In the genomic region with DNA sequence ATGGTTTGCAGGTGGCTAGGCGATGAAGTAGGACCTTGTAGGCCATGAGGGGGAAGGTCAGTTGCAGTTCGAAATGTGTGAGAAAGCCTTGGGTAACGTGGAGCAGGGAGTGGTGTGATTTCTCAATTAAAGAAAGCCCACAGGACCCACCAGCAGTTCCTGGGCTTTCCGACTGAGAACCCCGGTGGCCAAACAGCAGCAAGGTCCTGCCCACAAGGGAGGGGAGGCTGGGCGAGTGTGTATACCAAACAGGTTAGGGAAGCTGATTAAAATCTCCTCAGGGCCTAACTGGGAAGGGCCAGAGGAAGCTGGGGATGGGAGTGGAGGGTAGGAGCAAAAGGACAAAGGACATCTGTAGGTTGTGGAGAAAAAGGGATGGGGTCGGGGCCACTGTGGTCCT, we compare ENCODE assay signal across 15 cellular contexts. TPM values are rescaled to one million over a fixed set of nuclear protein-coding genes. Genes with fewer than 3 reads are reported as not detected.
DNase-seq lines count a peak whose midpoint lies in the region; ATAC-seq and TF ChIP-seq lines count a peak whose summit lies in the region.
"Had no signal": no experiment of that assay in that cellular context is flagged by ENCODE, and none has a peak within 500 bp of the region (broad histone marks: within the 10 kb centered on the region; RNA-seq: fewer than 3 reads in every experiment).

No MANE protein-coding gene starts in this region.

- H3K9me3 ChIP-seq in lower lobe of right lung (no peaks in the 10 kb centered on the region), neuronal stem cell (replicated peaks in 1 of 2; ENCODE audit: control insufficient read depth in 2 of 2, insufficient read depth in 1 of 2, low read depth in 1 of 2, low read length in 2 of 2) (no peaks in the 10 kb centered on the region)
- H3K9me3 ChIP-seq: body of pancreas had no signal

- intact Hi-C loops in natural killer cell (cut with micrococcal nuclease) (no loop called here), lower lobe of right lung (cut with DNase I) (no loop called here)

- H3K36me3 ChIP-seq in lower lobe of right lung (peaks cover 35% of the 10 kb centered on the region), urinary bladder (ENCODE audit: insufficient read depth) (no peaks in the 10 kb centered on the region), neuronal stem cell (replicated peaks in 1 of 2; ENCODE audit: control insufficient read depth in 2 of 2, insufficient read depth in 2 of 2, low read length in 2 of 2) (peaks cover 7 to 49% of the 10 kb centered on the region in 2 donors)

- no peaks in the 10 kb centered on the region for H3K36me3 Mint-ChIP-seq in natural killer cell treated with Interleukin-12 subunit alpha and Interleukin-12 subunit beta and Interleukin-15 and Interleukin-18, amount 100 ng/mL, for 72 hours
- H3K36me3 Mint-ChIP-seq in natural killer cell (no peaks in the 10 kb centered on the region), WTC11 (peaks cover 10% of the 10 kb centered on the region; the same call in 1 of the 2 replicates)

- H4K8ac ChIP-seq in neuronal stem cell (ENCODE audit: low read depth, low read length), result no peak overlapping the region

- no peak for DNase-seq in natural killer cell treated with Interleukin-12 subunit alpha and Interleukin-12 subunit beta and Interleukin-15 and Interleukin-18, amount 100 ng/mL, for 72 hours (ENCODE audit: low spot score)
- DNase-seq in natural killer cell, result no peak
- no peak for DNase-seq in WTC11 (ENCODE audit: low spot score)
- DNase-seq in lower lobe of right lung, result peak; percentile 64
- DNase-seq in GM13977 (ENCODE audit: low spot score), result no peak
- DNase-seq in neuronal stem cell (ENCODE audit: low spot score), result no peak
- DNase-seq: activated CD8-positive, alpha-beta memory T cell treated with anti-CD3 and anti-CD28 coated beads, Interleukin-2, amount 50 U/mL, for 4 hours; NCI-H187 treated with DMSO at 0.1 percent for 48 hours; NK-92 treated with Interleukin-12 subunit alpha and Interleukin-12 subunit beta, amount 100 ng/mL, for 24 hours; small intestine; T-cell had no signal

- no peak for TF ChIP-seq CTCF in natural killer cell (IDR thresholded peaks at IDR 0.05)
- TF ChIP-seq CTCF in WTC11 (IDR thresholded peaks at IDR 0.05), result no peak
- TF ChIP-seq CTCF in lower lobe of right lung (IDR thresholded peaks at IDR 0.05), result no peak
- TF ChIP-seq CTCF in GM13977 (IDR thresholded peaks at IDR 0.05; ENCODE audit: extremely low read depth, insufficient read depth, missing control alignments), result no peak

- no peak overlapping the region for H2BK5ac ChIP-seq in neuronal stem cell (ENCODE audit: low read length)

- no peak overlapping the region for H3K9ac ChIP-seq in neuronal stem cell (ENCODE audit: low read depth, low read length, poor library complexity)

- no peak overlapping the region for H2BK120ac ChIP-seq in neuronal stem cell (ENCODE audit: low read depth, low read length)

- peak overlapping the region; percentile 11 for H3K4me3 ChIP-seq in lower lobe of right lung
- H3K4me3 ChIP-seq in urinary bladder (ENCODE audit: low read depth, low read length), result no peak overlapping the region
- no peak overlapping the region for H3K4me3 ChIP-seq in neuronal stem cell (ENCODE audit: low read length in 2 of 2)
- H3K4me3 ChIP-seq: body of pancreas had no signal

- peaks cover 11% of the 10 kb centered on the region for H3K79me1 ChIP-seq in neuronal stem cell (ENCODE audit: low read depth, low read length)

- H3K9me3 Mint-ChIP-seq in natural killer cell treated with Interleukin-12 subunit alpha and Interleukin-12 subunit beta and Interleukin-15 and Interleukin-18, amount 100 ng/mL, for 72 hours, result no peaks in the 10 kb centered on the region
- H3K9me3 Mint-ChIP-seq in natural killer cell (no peaks in the 10 kb centered on the region), WTC11 (no peaks in the 10 kb centered on the region)
- H3K9me3 Mint-ChIP-seq: T-cell had no signal

- peak overlapping the region; percentile 82 for H3K4me3 Mint-ChIP-seq in natural killer cell treated with Interleukin-12 subunit alpha and Interleukin-12 subunit beta and Interleukin-15 and Interleukin-18, amount 100 ng/mL, for 72 hours
- H3K4me3 Mint-ChIP-seq in natural killer cell (no peak overlapping the region), WTC11 (no peak overlapping the region)

- H2BK12ac ChIP-seq in neuronal stem cell (ENCODE audit: low read length), result no peak overlapping the region

- H3K14ac ChIP-seq in neuronal stem cell (ENCODE audit: low read length), result no peak overlapping the region

- CTCF ChIA-PET in WTC11 (lab: Charles Lee), result no interaction called here

- peaks cover 23% of the 10 kb centered on the region for H3K4me1 ChIP-seq in lower lobe of right lung
- no peaks in the 10 kb centered on the region for H3K4me1 ChIP-seq in urinary bladder (ENCODE audit: insufficient read depth)
- peaks cover 0 to 6% of the 10 kb centered on the region in 2 donors for H3K4me1 ChIP-seq in neuronal stem cell (ENCODE audit: control insufficient read depth in 2 of 2, insufficient read depth in 1 of 2, low read depth in 1 of 2, low read length in 2 of 2)

- no peak overlapping the region for H2AK5ac ChIP-seq in neuronal stem cell (ENCODE audit: low read depth, low read length)

- no peak overlapping the region for H3K18ac ChIP-seq in neuronal stem cell (ENCODE audit: low read length)

- H2AFZ ChIP-seq in neuronal stem cell (ENCODE audit: low read length), result no peak overlapping the region

- H3K27ac Mint-ChIP-seq in natural killer cell treated with Interleukin-12 subunit alpha and Interleukin-12 subunit beta and Interleukin-15 and Interleukin-18, amount 100 ng/mL, for 72 hours, result peak overlapping the region; percentile 84 to 86
- H3K27ac Mint-ChIP-seq in natural killer cell (peak overlapping the region in 1 of 2 donors; percentile 55), WTC11 (peak overlapping the region; percentile 17; the same call in 1 of the 2 replicates)

- H3K23ac ChIP-seq in neuronal stem cell (ENCODE audit: low read depth, low read length, poor library complexity), result no peak overlapping the region

- no peak overlapping the region for H4K91ac ChIP-seq in neuronal stem cell (ENCODE audit: low read depth, low read length, poor library complexity)

- peak in 1 of 2 donors; percentile 25 for ATAC-seq in natural killer cell treated with Interleukin-12 subunit alpha and Interleukin-12 subunit beta and Interleukin-15 and Interleukin-18, amount 100 ng/mL, for 72 hours
- no peak for ATAC-seq in natural killer cell
- no peak for ATAC-seq in WTC11
- peak in 1 of 2 donors; percentile 4 for ATAC-seq in lower lobe of right lung
- no peak for ATAC-seq in HG02571 (IDR thresholded peaks at IDR 0.05; ENCODE audit: unreplicated experiment)
- ATAC-seq: body of pancreas, HepG2, T-cell had no signal

- H3K27ac ChIP-seq in lower lobe of right lung (no peak overlapping the region), urinary bladder (ENCODE audit: low read depth) (peak overlapping the region; percentile 30), neuronal stem cell (replicated peaks; ENCODE audit: low read length) (no peak overlapping the region)

- H3K4me2 ChIP-seq in neuronal stem cell (ENCODE audit: insufficient read depth, low read length, poor library complexity, severe bottlenecking), result no peak overlapping the region

- no peaks in the 10 kb centered on the region for H3K27me3 Mint-ChIP-seq in natural killer cell treated with Interleukin-12 subunit alpha and Interleukin-12 subunit beta and Interleukin-15 and Interleukin-18, amount 100 ng/mL, for 72 hours
- no peaks in the 10 kb centered on the region for H3K27me3 Mint-ChIP-seq in natural killer cell (ENCODE audit: low read depth in 2 of 2)
- H3K27me3 Mint-ChIP-seq in WTC11 (ENCODE audit: low read depth), result no peaks in the 10 kb centered on the region

- POLR2A ChIA-PET in WTC11 (lab: Charles Lee), result no interaction called here

- in situ Hi-C loops in GM13977 (cut with MboI; ENCODE audit: low pct_unique_long_range_greater_than_20kb, low sequenced_read_pairs, unreplicated experiment), result no loop called here

- WGBS in urinary bladder, result 76% methylated on average over 7 of the region's 7 CpGs
- no CpG with 5 or more reads among the region's 7 CpGs for WGBS in neuronal stem cell (ENCODE audit: extremely low coverage in 2 of 2, insufficient read length in 2 of 2, insufficient replicate concordance in 1 of 2), 2 donors

- no peak overlapping the region for H2BK15ac ChIP-seq in neuronal stem cell (ENCODE audit: low read length)

- H3K4me1 Mint-ChIP-seq in natural killer cell treated with Interleukin-12 subunit alpha and Interleukin-12 subunit beta and Interleukin-15 and Interleukin-18, amount 100 ng/mL, for 72 hours (ENCODE audit: low read depth in 2 of 2), result peaks cover 23 to 28% of the 10 kb centered on the region in 2 donors
- H3K4me1 Mint-ChIP-seq in natural killer cell (peaks cover 23 to 25% of the 10 kb centered on the region in 2 donors), WTC11 (peaks cover 21% of the 10 kb centered on the region)

- H3K27me3 ChIP-seq in lower lobe of right lung (ENCODE audit: low read depth), result no peaks in the 10 kb centered on the region
- no peaks in the 10 kb centered on the region for H3K27me3 ChIP-seq in neuronal stem cell (ENCODE audit: control insufficient read depth in 3 of 3, insufficient read depth in 3 of 3, low read depth in 1 of 3, low read length in 3 of 3)
- H3K27me3 ChIP-seq: body of pancreas had no signal

- H3K4ac ChIP-seq in neuronal stem cell (ENCODE audit: low read length), result no peak overlapping the region

RNA-seq across cellular contexts. Expression of gene ATP6AP1, which starts 2.4 kb away (rescaled TPM):
- total RNA-seq in natural killer cell treated with Interleukin-12 subunit alpha and Interleukin-12 subunit beta and Interleukin-15 and Interleukin-18, amount 100 ng/mL, for 72 hours, result 100 to 1,000 TPM in 1 of 2 donors, 10 to 100 TPM in 1; 46.7 to 106 TPM
- total RNA-seq in natural killer cell (10 to 100 TPM; 62.4 to 71.7 (median 65.9) TPM), WTC11 (2021) (43.9 to 46.0 TPM (median 44.8 TPM) in 3 replicates), lower lobe of right lung (235 TPM), urinary bladder (25.5 TPM)
- 91.8 TPM for polyA plus RNA-seq in urinary bladder
- 49.4 TPM for polyA plus RNA-seq in neuronal stem cell (2013, experiment 1 of 2)
- 45.9 TPM for polyA plus RNA-seq in neuronal stem cell (2013, experiment 2 of 2)

RNA-seq across cellular contexts. Expression of gene GDI1, which starts 6.0 kb away (rescaled TPM):
- total RNA-seq in natural killer cell treated with Interleukin-12 subunit alpha and Interleukin-12 subunit beta and Interleukin-15 and Interleukin-18, amount 100 ng/mL, for 72 hours, result 100 to 1,000 TPM; 157 to 187 TPM
- total RNA-seq in natural killer cell (100 to 1,000 TPM; 138 to 174 (median 140) TPM), WTC11 (2021) (106 to 108 TPM (median 108 TPM) in 3 replicates), lower lobe of right lung (111 TPM), urinary bladder (33.0 TPM)
- polyA plus RNA-seq in urinary bladder, result 138 TPM
- 171 TPM for polyA plus RNA-seq in neuronal stem cell (2013, experiment 1 of 2)
- 166 TPM for polyA plus RNA-seq in neuronal stem cell (2013, experiment 2 of 2)

RNA-seq across cellular contexts. Expression of gene FAM50A, which starts 13.0 kb away (rescaled TPM):
- total RNA-seq in natural killer cell treated with Interleukin-12 subunit alpha and Interleukin-12 subunit beta and Interleukin-15 and Interleukin-18, amount 100 ng/mL, for 72 hours, result 100 to 1,000 TPM in 1 of 2 donors, 10 to 100 TPM in 1; 75.2 to 108 TPM
- 10 to 100 TPM; 48.9 to 63.2 (median 54.1) TPM for total RNA-seq in natural killer cell
- 50.2 to 51.8 TPM (median 51.1 TPM) in 3 replicates for total RNA-seq in WTC11 (2021)
- total RNA-seq in lower lobe of right lung, result 77.5 TPM
- 14.9 TPM for total RNA-seq in urinary bladder
- 81.9 TPM for polyA plus RNA-seq in urinary bladder
- polyA plus RNA-seq in neuronal stem cell (2013, experiment 1 of 2), result 53.7 TPM
- 50.4 TPM for polyA plus RNA-seq in neuronal stem cell (2013, experiment 2 of 2)

RNA-seq across cellular contexts. Expression of gene TAFAZZIN, which starts 19.6 kb away (rescaled TPM):
- total RNA-seq in natural killer cell treated with Interleukin-12 subunit alpha and Interleukin-12 subunit beta and Interleukin-15 and Interleukin-18, amount 100 ng/mL, for 72 hours, result 10 to 100 TPM; 47.4 to 73.7 TPM
- 10 to 100 TPM; 67.3 to 87.2 (median 67.7) TPM for total RNA-seq in natural killer cell
- 43.5 to 48.6 TPM (median 44.5 TPM) in 3 replicates for total RNA-seq in WTC11 (2021)
- total RNA-seq in lower lobe of right lung, result 47.8 TPM
- 13.4 TPM for total RNA-seq in urinary bladder
- polyA plus RNA-seq in urinary bladder, result 33.4 TPM
- 26.7 TPM for polyA plus RNA-seq in neuronal stem cell (2013, experiment 1 of 2)
- 28.2 TPM for polyA plus RNA-seq in neuronal stem cell (2013, experiment 2 of 2)

RNA-seq across cellular contexts. Expression of gene DNASE1L1, which starts 21.9 kb away (rescaled TPM):
- 10 to 100 TPM; 12.4 to 14.6 TPM for total RNA-seq in natural killer cell treated with Interleukin-12 subunit alpha and Interleukin-12 subunit beta and Interleukin-15 and Interleukin-18, amount 100 ng/mL, for 72 hours
- total RNA-seq in natural killer cell, result 10 to 100 TPM; 16.7 to 19.6 (median 16.8) TPM
- 16.2 to 21.6 TPM (median 21.2 TPM) in 3 replicates for total RNA-seq in WTC11 (2021)
- total RNA-seq in lower lobe of right lung, result 36.1 TPM
- 11.9 TPM for total RNA-seq in urinary bladder
- polyA plus RNA-seq in urinary bladder, result 22.3 TPM
- polyA plus RNA-seq in neuronal stem cell (2013, experiment 1 of 2), result 15.4 TPM
- polyA plus RNA-seq in neuronal stem cell (2013, experiment 2 of 2), result 15.1 TPM
